Comparison of ENCODE assay signal across 8 cellular contexts in genomic region chrX:74291964-74292891, GRCh38. TPM values are rescaled to one million over a fixed set of nuclear protein-coding genes. Genes with fewer than 3 reads are reported as not detected.
DNase-seq lines count a peak whose midpoint lies in the region; ATAC-seq, FAIRE-seq and TF ChIP-seq lines count a peak whose summit lies in the region.

No MANE protein-coding gene starts in this region.

- H3K36me3 ChIP-seq in BLaER1, result peaks cover 3% of the 10 kb centered on the region; the same call in 1 of the 2 replicates
- no peaks in the 10 kb centered on the region for H3K36me3 ChIP-seq in colonic mucosa
- H3K36me3 ChIP-seq in HepG2 (replicated peaks in 1 of 2; ENCODE audit: control insufficient read depth in 1 of 2, insufficient read depth in 2 of 2, low read length in 2 of 2), result 0 out of 5 replicates have a peak, but pooled peaks cover 0 to 3% of the 10 kb centered on the region in 2 experiments

- no peak for TF ChIP-seq RAD21 in HepG2 (CRISPR knock-in tag; IDR thresholded peaks at IDR 0.05)

- no peak for TF ChIP-seq EP300 in HepG2 (IDR thresholded peaks at IDR 0.05; ENCODE audit: low read depth in 2 of 2, low read length in 2 of 2)
- TF ChIP-seq EP300 in HepG2 (CRISPR knock-in tag; IDR thresholded peaks at IDR 0.05; ENCODE audit: borderline replicate concordance), result no peak

- peak overlapping the region; percentile 74 for H3K4me3 ChIP-seq in BLaER1
- H3K4me3 ChIP-seq in colonic mucosa, result peak overlapping the region; percentile 37
- H3K4me3 ChIP-seq in HepG2 (replicated peaks in 1 of 3; ENCODE audit: insufficient read depth in 1 of 3, low read depth in 2 of 3, low read length in 3 of 3), result peak overlapping the region; percentile 71 to 81 (median 80)

- H3K4me2 ChIP-seq in BLaER1, result peak overlapping the region; percentile 72
- H3K4me2 ChIP-seq in HepG2 (ENCODE audit: low read depth, low read length), result peak overlapping the region; percentile 80

- intact Hi-C loops in colonic mucosa (cut with DNase I) (no loop called here), HepG2 (cut with micrococcal nuclease; ENCODE audit: unreplicated experiment) (loop anchor here (2.0 to 10.0 kb wide), 3 partner anchors 47 to 129 kb away; partner anchors contain the start of gene SLC16A2)

- no peak for TF ChIP-seq CTCF in colonic mucosa (IDR thresholded peaks at IDR 0.05)
- peak; percentile 63 for TF ChIP-seq CTCF in HepG2 (CRISPR knock-in tag; IDR thresholded peaks at IDR 0.05)

- peak overlapping the region; percentile 87 for H3K27ac ChIP-seq in BLaER1
- peak overlapping the region; percentile 91 for H3K27ac ChIP-seq in colonic mucosa
- peak overlapping the region; percentile 97 for H3K27ac ChIP-seq in HepG2 (ENCODE audit: extremely low read length, insufficient read depth, low read length)

- H3K27me3 ChIP-seq in BLaER1 (peaks cover 41% of the 10 kb centered on the region), colonic mucosa (no peaks in the 10 kb centered on the region), HepG2 (ENCODE audit: control insufficient read depth in 1 of 2, insufficient read depth in 2 of 2, low read length in 2 of 2) (no peaks in the 10 kb centered on the region; a peak in 1 of 5 replicates)

- peak; percentile 15 for DNase-seq in GM19239 (ENCODE audit: insufficient read length, low spot score)
- peak; percentile 95 to 97 for DNase-seq in NCI-H524 (lab: John Stamatoyannopoulos, UW)
- peak; percentile 86 for DNase-seq in activated CD4-positive, alpha-beta T cell treated with anti-CD3 and anti-CD28 coated beads for 48 hours
- peak; percentile 89 for DNase-seq in colonic mucosa
- DNase-seq in HepG2 (ENCODE audit: low spot score), result peak; percentile 76
- DNase-seq in stimulated activated CD4-positive, alpha-beta T cell treated with anti-CD3 and anti-CD28 coated beads, Interleukin-2, amount 100 ng/mL, for 48 hours, result peak; percentile 57 to 63

- H3K9me3 ChIP-seq in BLaER1, result no peaks in the 10 kb centered on the region
- no peaks in the 10 kb centered on the region for H3K9me3 ChIP-seq in colonic mucosa
- no peaks in the 10 kb centered on the region for H3K9me3 ChIP-seq in HepG2 (ENCODE audit: low read length)

- WGBS in HepG2 (ENCODE audit: low lambda C conversion rate), result under 1% methylated on average over 23 of the region's 45 CpGs

- no TSS peak for BruUV-seq in HepG2 (replicated peaks; lab: Mats Ljungman, UMichigan)

- FAIRE-seq in GM19239 (lab: Jason Lieb, UNC) (peak; percentile 64), HepG2 (lab: Jason Lieb, UNC) (no peak)

- H3K4me1 ChIP-seq in BLaER1 (no peaks in the 10 kb centered on the region), colonic mucosa (no peaks in the 10 kb centered on the region), HepG2 (ENCODE audit: insufficient read depth, low read length) (peaks cover 19% of the 10 kb centered on the region)

- in situ Hi-C loops in HepG2 (cut with HindIII; ENCODE audit: extremely low pct_ligation_motif_present, low pct_unique_long_range_greater_than_20kb), result no loop called here

- H4K20me1 ChIP-seq in BLaER1 (peaks cover 9% of the 10 kb centered on the region; the same call in 1 of the 2 replicates), HepG2 (ENCODE audit: insufficient read depth, low read length) (no peaks in the 10 kb centered on the region)

- TF ChIP-seq POLR2A in HepG2 (IDR thresholded peaks at IDR 0.05; ENCODE audit: insufficient read depth in 1 of 2, low read depth in 2 of 2, low read length in 2 of 2), result peak; percentile 51 to 63

- POLR2A ChIA-PET in HepG2 (lab: Yijun Ruan, JAX), result interaction anchor here (0.7 to 2.1 kb wide), 5 partner anchors 10 to 113 kb away, joined by 3 to 20 read pairs (median 6); no protein-coding TSS in a partner anchor

- H3K9ac ChIP-seq in BLaER1 (peak overlapping the region; percentile 91), colonic mucosa (ENCODE audit: low read depth in 2 of 2, low read length in 2 of 2) (peak overlapping the region; percentile 71 to 89), HepG2 (ENCODE audit: insufficient read depth, low read depth, low read length) (peak overlapping the region; percentile 91)

- H3K79me2 ChIP-seq in HepG2 (ENCODE audit: insufficient read depth, low read length), result peaks cover 49% of the 10 kb centered on the region

- peak; percentile 94 for ATAC-seq in HG03442 (IDR thresholded peaks at IDR 0.05; ENCODE audit: unreplicated experiment)
- ATAC-seq in HepG2, result peak; percentile 96

- H2AFZ ChIP-seq in HepG2 (ENCODE audit: low read length), result peak overlapping the region; percentile 34

- CTCF ChIA-PET in HepG2 (lab: Yijun Ruan, JAX; ENCODE audit: low intra/inter-chr PET ratio, low total read pairs), result no interaction called here

TF ChIP-seq in HepG2, 621 proteins besides CTCF, POLR2A, EP300 and RAD21 (continues in another document):
- 0 out of 2 replicates have a peak, but pooled peaks have one; percentile 49 for TF ChIP-seq HNF1B (CRISPR knock-in tag; IDR thresholded peaks at IDR 0.05)
- no peak for TF ChIP-seq ZC3H4 (CRISPR knock-in tag; IDR thresholded peaks at IDR 0.05; ENCODE audit: borderline replicate concordance)
- no peak for TF ChIP-seq ZNF766 (CRISPR knock-in tag; IDR thresholded peaks at IDR 0.05; ENCODE audit: borderline replicate concordance)
- no peak for TF ChIP-seq ATF3 (CRISPR knock-in tag; IDR thresholded peaks at IDR 0.05)
- peak; percentile 56 for TF ChIP-seq KAT8 (CRISPR knock-in tag; IDR thresholded peaks at IDR 0.05)
- no peak for TF ChIP-seq ZNF589 (CRISPR knock-in tag; conservative IDR thresholded peaks at IDR 0.05)
- no peak for TF ChIP-seq KAT7 (CRISPR knock-in tag; IDR thresholded peaks at IDR 0.05; ENCODE audit: borderline replicate concordance)
- no peak for TF ChIP-seq CHD2 (IDR thresholded peaks at IDR 0.05; ENCODE audit: low read depth, low read length)
- no peak for TF ChIP-seq ELF4 (CRISPR knock-in tag; IDR thresholded peaks at IDR 0.05; ENCODE audit: borderline replicate concordance)
- no peak for TF ChIP-seq KLF15 (CRISPR knock-in tag; IDR thresholded peaks at IDR 0.05; ENCODE audit: borderline replicate concordance)
- TF ChIP-seq TGIF2 (CRISPR knock-in tag; IDR thresholded peaks at IDR 0.05), result no peak
- no peak for TF ChIP-seq ZSCAN12 (CRISPR knock-in tag; IDR thresholded peaks at IDR 0.05)
- no peak for TF ChIP-seq KDM5B (CRISPR knock-in tag; IDR thresholded peaks at IDR 0.05; ENCODE audit: borderline replicate concordance)
- no peak for TF ChIP-seq U2AF1 (optimal IDR thresholded peaks at IDR 0.05; ENCODE audit: low read depth, low read length)
- no peak for TF ChIP-seq GTF2F1 (IDR thresholded peaks at IDR 0.05; ENCODE audit: low read length)
- peak; percentile 28; the same call in 1 of the 2 replicates for TF ChIP-seq NR2C2 (CRISPR knock-in tag; IDR thresholded peaks at IDR 0.05; ENCODE audit: borderline replicate concordance)
- peak; percentile 65; the same call in 1 of the 2 replicates for TF ChIP-seq TAF1 (CRISPR knock-in tag; IDR thresholded peaks at IDR 0.05)
- no peak for TF ChIP-seq CENPBD1 (CRISPR knock-in tag; IDR thresholded peaks at IDR 0.05; ENCODE audit: borderline replicate concordance, low read depth)
- TF ChIP-seq NFE2L1 (CRISPR knock-in tag; IDR thresholded peaks at IDR 0.05; ENCODE audit: borderline replicate concordance), result no peak
- TF ChIP-seq SNRNP70 (IDR thresholded peaks at IDR 0.05; ENCODE audit: low read depth, low read length), result no peak
- TF ChIP-seq RBFOX2 (IDR thresholded peaks at IDR 0.05; ENCODE audit: low read depth, low read length), result no peak

RNA-seq across cellular contexts. Expression of gene ZCCHC13, which starts 11.8 kb away (rescaled TPM):
- total RNA-seq in colonic mucosa (not detected), HepG2 (2016; rRNA removed; fragmentation: Illumina TruSeq; extraction: Trizol) (not detected in 2 replicates)
- total RNA-seq in HepG2 (2016; cell fraction: cytosol; rRNA removed; fragmentation: Illumina TruSeq; extraction: Trizol; ENCODE audit: low read depth), result not detected in 2 replicates
- total RNA-seq in HepG2 (2016; cell fraction: insoluble cytoplasmic fraction; rRNA removed; fragmentation: Illumina TruSeq; extraction: Trizol), result not detected in 2 replicates
- not detected in 2 replicates for total RNA-seq in HepG2 (2016; cell fraction: membrane; rRNA removed; fragmentation: Illumina TruSeq; extraction: Trizol)
- not detected in 2 replicates for total RNA-seq in HepG2 (2016; cell fraction: nucleus; rRNA removed; fragmentation: Illumina TruSeq; extraction: Trizol)
- not detected in 2 replicates for polyA plus RNA-seq in HepG2 (2011; rRNA removed)
- not detected in 2 replicates for polyA plus RNA-seq in HepG2 (2011; cell fraction: cytosol; rRNA removed)
- not detected in 2 replicates for polyA plus RNA-seq in HepG2 (2011; cell fraction: nucleus; rRNA removed)
- polyA plus RNA-seq in HepG2 (2012), result not detected in 2 replicates
- not detected in 2 replicates for polyA plus RNA-seq in HepG2 (2016; cell fraction: cytosol; fragmentation: Illumina TruSeq; extraction: Trizol; ENCODE audit: low read depth)
- not detected in 2 replicates for polyA plus RNA-seq in HepG2 (2016; cell fraction: insoluble cytoplasmic fraction; fragmentation: Illumina TruSeq; extraction: Trizol; ENCODE audit: low read depth)
- polyA plus RNA-seq in HepG2 (2016; cell fraction: membrane; fragmentation: Illumina TruSeq; extraction: Trizol; ENCODE audit: low read depth), result not detected in 2 replicates
- not detected in 2 replicates for polyA plus RNA-seq in HepG2 (2016; cell fraction: nucleus; fragmentation: Illumina TruSeq; extraction: Trizol; ENCODE audit: insufficient read depth, low read depth)
- not detected in 2 replicates for polyA minus RNA-seq in HepG2 (2011; rRNA and poly(A)+ RNA removed; ENCODE audit: low replicate concordance)
- polyA minus RNA-seq in HepG2 (2011; cell fraction: cytosol; rRNA and poly(A)+ RNA removed), result not detected in 2 replicates
- polyA minus RNA-seq in HepG2 (2011; cell fraction: nucleus; rRNA and poly(A)+ RNA removed), result not detected in 2 replicates

Comparison
In these comparisons a context has a peak if more than half of its experiments do, and no peak if none do; other contexts are left out.
1. Peak in every context shown above with its lines: DNase-seq, ATAC-seq, H3K4me3 ChIP-seq and H3K27ac ChIP-seq.
2. DNase-seq: peak in every context shown above with its lines; median percentile 96 in NCI-H524; 89 in colonic mucosa; 86 in activated CD4-positive, alpha-beta T cell treated with anti-CD3 and anti-CD28 coated beads for 48 hours; 76 in HepG2; 60 in stimulated activated CD4-positive, alpha-beta T cell treated with anti-CD3 and anti-CD28 coated beads, Interleukin-2, amount 100 ng/mL, for 48 hours; 15 in GM19239.